ENCODE assay signal across 24 cellular contexts in genomic region chr6:54747955-54748354, GRCh38.
DNase-seq lines count a peak whose midpoint lies in the region; ATAC-seq, FAIRE-seq and TF ChIP-seq lines count a peak whose summit lies in the region.
"Had no signal": no experiment of that assay in that cellular context is flagged by ENCODE, and none has a peak within 500 bp of the region (broad histone marks: within the 10 kb centered on the region; RNA-seq: fewer than 3 reads in every experiment).

No MANE protein-coding gene starts in this region.

- in situ Hi-C loops in mammary epithelial cell (cut with MboI; ENCODE audit: low sequenced_read_pairs in 2 of 2): loop anchor here in 1 of 2 donors (25.0 kb wide), 1 partner anchor 89 kb away; the partner anchor contains the start of gene FAM83B

- H3K9me3 ChIP-seq in mammary epithelial cell (replicated peaks; ENCODE audit: insufficient read depth, low read length): no peaks in the 10 kb centered on the region
- H3K9me3 ChIP-seq in breast epithelium: peaks cover 4 to 16% of the 10 kb centered on the region in 2 donors
- no peaks in the 10 kb centered on the region for H3K9me3 ChIP-seq in keratinocyte (ENCODE audit: control insufficient read depth, low read depth, low read length)
- H3K9me3 ChIP-seq: A549, BE2C had no signal

- H3K9ac ChIP-seq in mammary epithelial cell (ENCODE audit: insufficient read depth, low read length) (no peak overlapping the region), keratinocyte (ENCODE audit: control insufficient read depth, extremely low read depth, insufficient read depth, low read length) (no peak overlapping the region)
- H3K9ac ChIP-seq: BLaER1 treated with 17β-estradiol and CSF1 and Interleukin-3, amounts not matched to agents 10 nM and 100 nM had no signal

- no peak for TF ChIP-seq POLR2A in breast epithelium (IDR thresholded peaks at IDR 0.05)

- H3K27ac ChIP-seq in mammary epithelial cell (ENCODE audit: insufficient read depth, low read depth, low read length) (peak overlapping the region; percentile 48), breast epithelium (no peak overlapping the region), keratinocyte (ENCODE audit: control insufficient read depth, insufficient read depth, low read length) (peak overlapping the region; percentile 51)
- H3K27ac ChIP-seq: 22Rv1; A549; BLaER1 treated with 17β-estradiol and CSF1 and Interleukin-3, amounts not matched to agents 10 nM and 100 nM had no signal

- intact Hi-C loops in mammary epithelial cell (cut with micrococcal nuclease): no loop called here
- intact Hi-C loops in breast epithelium (cut with DNase I; ENCODE audit: low total_unique reads): no loop called here

- TF ChIP-seq CTCF in mammary epithelial cell (conservative IDR thresholded peaks at IDR 0.05 in 1 of 2, IDR thresholded peaks at IDR 0.05 in 1 of 2; ENCODE audit: extremely low read depth in 1 of 2, insufficient read depth in 1 of 2, low read depth in 1 of 2, low read length in 2 of 2) (no peak), breast epithelium (IDR thresholded peaks at IDR 0.05) (no peak), bronchial epithelial cell (IDR thresholded peaks at IDR 0.05; ENCODE audit: insufficient read depth, low read length, severe bottlenecking) (no peak), keratinocyte (optimal IDR thresholded peaks at IDR 0.05 in 1 of 3, IDR thresholded peaks at IDR 0.05 in 1 of 3, conservative IDR thresholded peaks at IDR 0.05 in 1 of 3; ENCODE audit: extremely low read depth in 1 of 3, insufficient read depth in 2 of 3, low read length in 3 of 3) (no peak)

- no peaks in the 10 kb centered on the region for H3K27me3 ChIP-seq in mammary epithelial cell (ENCODE audit: insufficient read depth, low read length)
- no peaks in the 10 kb centered on the region for H3K27me3 ChIP-seq in breast epithelium
- H3K27me3 ChIP-seq in bronchial epithelial cell (ENCODE audit: control insufficient read depth, insufficient read depth, low read length): no peaks in the 10 kb centered on the region
- no peaks in the 10 kb centered on the region for H3K27me3 ChIP-seq in keratinocyte (ENCODE audit: control insufficient read depth, extremely low read depth, insufficient read depth, low read length)
- H3K27me3 ChIP-seq: BE2C; BLaER1 treated with 17β-estradiol and CSF1 and Interleukin-3, amounts not matched to agents 10 nM and 100 nM had no signal

- H3K4me1 ChIP-seq in mammary epithelial cell (ENCODE audit: insufficient read depth, low read length): no peaks in the 10 kb centered on the region
- H3K4me1 ChIP-seq in breast epithelium: no peaks in the 10 kb centered on the region
- peaks cover 8% of the 10 kb centered on the region for H3K4me1 ChIP-seq in keratinocyte (ENCODE audit: control insufficient read depth, extremely low read depth, insufficient read depth, low read length)
- H3K4me1 ChIP-seq: A549; BE2C; BLaER1 treated with 17β-estradiol and CSF1 and Interleukin-3, amounts not matched to agents 10 nM and 100 nM had no signal

- H3K4me2 ChIP-seq in mammary epithelial cell (ENCODE audit: insufficient read depth, low read depth, low read length) (peak overlapping the region; percentile 9), keratinocyte (ENCODE audit: control insufficient read depth, extremely low read depth, insufficient read depth, low read depth, low read length) (no peak overlapping the region)
- H3K4me2 ChIP-seq: A549; BLaER1 treated with 17β-estradiol and CSF1 and Interleukin-3, amounts not matched to agents 10 nM and 100 nM; GM23338 had no signal

- H4K20me1 ChIP-seq in mammary epithelial cell (ENCODE audit: insufficient read depth, low read length) (no peaks in the 10 kb centered on the region), keratinocyte (ENCODE audit: control insufficient read depth, extremely low read depth, insufficient read depth, low read length) (no peaks in the 10 kb centered on the region)
- H4K20me1 ChIP-seq: BLaER1 treated with 17β-estradiol and CSF1 and Interleukin-3, amounts not matched to agents 10 nM and 100 nM had no signal

- H3K36me3 ChIP-seq in mammary epithelial cell (ENCODE audit: insufficient read depth, low read length): no peaks in the 10 kb centered on the region
- H3K36me3 ChIP-seq in breast epithelium: no peaks in the 10 kb centered on the region
- no peaks in the 10 kb centered on the region for H3K36me3 ChIP-seq in bronchial epithelial cell (ENCODE audit: control insufficient read depth, insufficient read depth, low read length)
- no peaks in the 10 kb centered on the region for H3K36me3 ChIP-seq in keratinocyte (ENCODE audit: control insufficient read depth in 2 of 2, extremely low read depth in 1 of 2, insufficient read depth in 2 of 2, low read length in 2 of 2)
- H3K36me3 ChIP-seq: BE2C; BLaER1 treated with 17β-estradiol and CSF1 and Interleukin-3, amounts not matched to agents 10 nM and 100 nM had no signal

- DNase-seq in mammary epithelial cell (peak; percentile 52), breast epithelium (ENCODE audit: low spot score in 2 of 2) (no peak), bronchial epithelial cell (ENCODE audit: low read depth) (peak; percentile 55), keratinocyte (ENCODE audit: low read depth, low spot score) (no peak), NCI-H187 treated with DMSO at 0.1 percent for 48 hours (lab: John Stamatoyannopoulos, UW) (no peak)
- DNase-seq: ACHN; AML-193; BE2C; CD4-positive, alpha-beta T cell; CD8-positive, alpha-beta memory T cell; DMS 273 treated with DMSO at 0.1 percent for 48 hours; DMS79; EL; GF-D8; H9 had no signal

- no TSS peak for BruUV-seq in mammary epithelial cell (replicated peaks; lab: Mats Ljungman, UMichigan)

- no peak overlapping the region for H2AFZ ChIP-seq in mammary epithelial cell (ENCODE audit: low read depth, low read length)
- no peak overlapping the region for H2AFZ ChIP-seq in keratinocyte (ENCODE audit: control insufficient read depth, low read length)
- H2AFZ ChIP-seq: GM23338 had no signal

- H3K79me2 ChIP-seq in mammary epithelial cell (ENCODE audit: insufficient read depth, low read length): no peaks in the 10 kb centered on the region
- H3K79me2 ChIP-seq in keratinocyte (ENCODE audit: control insufficient read depth, insufficient read depth, low read length): no peaks in the 10 kb centered on the region

- H3K9me1 ChIP-seq in keratinocyte (ENCODE audit: control insufficient read depth, extremely low read depth, insufficient read depth, low read length): no peaks in the 10 kb centered on the region

- dilution Hi-C loops in mammary epithelial cell (cut with HindIII; ENCODE audit: low sequenced_read_pairs): no loop called here
- dilution Hi-C loops in keratinocyte (cut with MboI; ENCODE audit: extremely low pct_ligation_motif_present, low sequenced_read_pairs): no loop called here

- CTCF ChIA-PET in mammary epithelial cell (lab: Charles Lee; ENCODE audit: low non-redundant PET): no interaction called here

- FAIRE-seq in bronchial epithelial cell (lab: Jason Lieb, UNC) (no peak), keratinocyte (lab: Jason Lieb, UNC) (no peak)
- FAIRE-seq: A549, D721Med, GM12891, GM18507 had no signal

- no peak for ATAC-seq in HG03095 (IDR thresholded peaks at IDR 0.05; ENCODE audit: unreplicated experiment)
- ATAC-seq: A549, GM23338, HCT116 had no signal

- H3K4me3 ChIP-seq in mammary epithelial cell (replicated peaks in 1 of 3; ENCODE audit: insufficient read depth in 1 of 3, low read depth in 2 of 3, low read length in 3 of 3): no peak overlapping the region
- no peak overlapping the region for H3K4me3 ChIP-seq in breast epithelium
- H3K4me3 ChIP-seq in bronchial epithelial cell (ENCODE audit: low read depth, low read length): no peak overlapping the region
- H3K4me3 ChIP-seq in keratinocyte (ENCODE audit: control insufficient read depth in 2 of 3, extremely low read depth in 1 of 3, insufficient read depth in 2 of 3, low read depth in 1 of 3, low read length in 3 of 3): no peak overlapping the region
- H3K4me3 ChIP-seq: A549; BLaER1 treated with 17β-estradiol and CSF1 and Interleukin-3, amounts not matched to agents 10 nM and 100 nM; GM23338 had no signal

- WGBS in mammary epithelial cell (ENCODE audit: low coverage, missing lambda C conversion rate): 20% methylated on average over 1 of the region's 1 CpG

Comparison
In these comparisons a context has a peak if more than half of its experiments do, and no peak if none do; other contexts are left out.
1. DNase-seq: peak in mammary epithelial cell (single experiment) and bronchial epithelial cell (single experiment); none in breast epithelium (0 of 2), keratinocyte (single experiment) and NCI-H187 treated with DMSO at 0.1 percent for 48 hours (single experiment).
2. H3K27ac ChIP-seq: peak in mammary epithelial cell (single experiment) and keratinocyte (single experiment); none in breast epithelium (0 of 2).